8 cellular contexts compared by ENCODE assay signal in genomic region chrY:13751289-13752071, GRCh38. TPM values are rescaled to one million over a fixed set of nuclear protein-coding genes. Genes with fewer than 3 reads are reported as not detected.
DNase-seq lines count a peak whose midpoint lies in the region; ATAC-seq, FAIRE-seq and TF ChIP-seq lines count a peak whose summit lies in the region.

No MANE protein-coding gene starts in this region.

- DNase-seq in bronchial epithelial cell (ENCODE audit: low read depth) (no peak), renal cortical epithelial cell (ENCODE audit: low read depth) (peak; percentile 26), cerebellum (ENCODE audit: low spot score) (no peak)

- no peaks in the 10 kb centered on the region for H3K27me3 ChIP-seq in bronchial epithelial cell (ENCODE audit: control insufficient read depth, insufficient read depth, low read length)

- ATAC-seq in GM19025 (IDR thresholded peaks at IDR 0.05; ENCODE audit: low read depth, unreplicated experiment) = peak; percentile 89
- peak; percentile 88 for ATAC-seq in HG03571 (IDR thresholded peaks at IDR 0.05; ENCODE audit: unreplicated experiment)
- ATAC-seq in GM19395 (IDR thresholded peaks at IDR 0.05; ENCODE audit: unreplicated experiment) = no peak
- ATAC-seq in HG02852 (IDR thresholded peaks at IDR 0.05; ENCODE audit: unreplicated experiment) = no peak
- ATAC-seq in GM18502 (IDR thresholded peaks at IDR 0.05; ENCODE audit: poor library complexity, unreplicated experiment) = no peak

- no peak for FAIRE-seq in bronchial epithelial cell (lab: Jason Lieb, UNC)

- peak; percentile 67 for TF ChIP-seq CTCF in bronchial epithelial cell (IDR thresholded peaks at IDR 0.05; ENCODE audit: insufficient read depth, low read length, severe bottlenecking)

- peak overlapping the region; percentile 38 for H3K4me3 ChIP-seq in bronchial epithelial cell (ENCODE audit: low read depth, low read length)

- no peaks in the 10 kb centered on the region for H3K36me3 ChIP-seq in bronchial epithelial cell (ENCODE audit: control insufficient read depth, insufficient read depth, low read length)

RNA-seq across cellular contexts. Expression of gene TMSB4Y, which starts 47.8 kb away (rescaled TPM):
- 0.53 TPM in 1 of 2 replicates, not detected in the other for total RNA-seq in bronchial epithelial cell
- 3.1 TPM in 1 of 2 replicates, not detected in the other for total RNA-seq in renal cortical epithelial cell
- not detected for total RNA-seq in cerebellum

Comparison
In these comparisons a context has a peak if more than half of its experiments do, and no peak if none do; other contexts are left out.
1. ATAC-seq: peak in GM19025 (single experiment) and HG03571 (single experiment); none in GM19395 (single experiment), HG02852 (single experiment) and GM18502 (single experiment).